28 cellular contexts compared by ENCODE assay signal in the genomic region with DNA sequence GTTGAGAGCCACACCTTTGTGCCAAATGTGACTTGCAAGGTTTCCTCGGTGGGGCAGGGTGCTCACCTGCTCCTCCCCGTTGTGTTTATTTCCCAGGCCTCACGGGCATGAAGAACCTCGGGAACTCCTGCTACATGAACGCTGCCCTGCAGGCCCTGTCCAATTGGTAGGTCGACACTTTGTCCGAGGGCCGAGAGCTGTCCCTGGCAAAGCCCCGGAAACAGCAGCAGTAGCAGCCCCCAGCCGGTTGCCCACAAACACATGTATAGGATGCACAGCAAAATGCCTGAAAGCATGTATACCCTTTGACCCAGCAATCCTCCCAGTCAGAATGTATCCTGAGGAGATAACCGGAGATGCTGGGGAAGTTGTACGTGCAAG. TPM values are rescaled to one million over a fixed set of nuclear protein-coding genes. Genes with fewer than 3 reads are reported as not detected.
DNase-seq lines count a peak whose midpoint lies in the region; ATAC-seq and TF ChIP-seq lines count a peak whose summit lies in the region.
"Had no signal": no experiment of that assay in that cellular context is flagged by ENCODE, and none has a peak within 500 bp of the region (broad histone marks: within the 10 kb centered on the region; RNA-seq: fewer than 3 reads in every experiment).

No MANE protein-coding gene starts in this region.

- intact Hi-C loops in naive thymus-derived CD4-positive, alpha-beta T cell (cut with micrococcal nuclease), result loop anchor here in 1 of 2 donors (10.0 kb wide), 1 partner anchor 237 kb away; the partner anchor contains the start of genes C9orf50 and NTMT1
- intact Hi-C loops in Caco-2 (cut with micrococcal nuclease; ENCODE audit: unreplicated experiment), result no loop called here

- no peak for ATAC-seq in activated T-cell treated with anti-CD3 and anti-CD28 coated beads, Interleukin-2, amount 50 U/mL, for 72 hours (replicated peaks in 1 of 2)
- ATAC-seq in DND-41 (ENCODE audit: insufficient read depth, low read depth) (no peak), GM19467 (IDR thresholded peaks at IDR 0.05; ENCODE audit: unreplicated experiment) (no peak)
- ATAC-seq in activated naive CD4-positive, alpha-beta T cell treated with anti-CD3 and anti-CD28 coated beads, Interleukin-2, amount 50 U/mL, for 72 hours, result no peak
- ATAC-seq in naive thymus-derived CD4-positive, alpha-beta T cell, result no peak
- ATAC-seq: GM23338, mucosa of descending colon, right lobe of liver had no signal

- no peaks in the 10 kb centered on the region for H3K27me3 ChIP-seq in DND-41 (ENCODE audit: insufficient read depth, low read length, poor library complexity)
- H3K27me3 ChIP-seq in naive thymus-derived CD4-positive, alpha-beta T cell (ENCODE audit: control insufficient read depth in 2 of 2, insufficient read depth in 2 of 2, low read length in 2 of 2), result no peaks in the 10 kb centered on the region
- H3K27me3 ChIP-seq in Caco-2 (replicated peaks; ENCODE audit: control insufficient read depth, insufficient read depth, low read length), result no peaks in the 10 kb centered on the region
- H3K27me3 ChIP-seq: cardiac muscle cell, neural progenitor cell, right lobe of liver had no signal

- no peaks in the 10 kb centered on the region for H3K79me2 ChIP-seq in DND-41 (ENCODE audit: insufficient read depth, low read length)

- CTCF ChIA-PET in naive thymus-derived CD4-positive, alpha-beta T cell (lab: Charles Lee), result interaction anchor here (0.5 kb wide), 1 partner anchor 77 kb away, joined by 3 read pairs; no protein-coding TSS in a partner anchor
- CTCF ChIA-PET in Caco-2 (lab: Charles Lee), result no interaction called here

- H3K27me3 Mint-ChIP-seq in activated T-cell treated with anti-CD3 and anti-CD28 coated beads, Interleukin-2, amount 50 U/mL, for 72 hours (ENCODE audit: low read depth), result no peaks in the 10 kb centered on the region
- no peaks in the 10 kb centered on the region for H3K27me3 Mint-ChIP-seq in naive thymus-derived CD4-positive, alpha-beta T cell
- no peaks in the 10 kb centered on the region for H3K27me3 Mint-ChIP-seq in Caco-2 (ENCODE audit: insufficient read depth, unreplicated experiment)
- H3K27me3 Mint-ChIP-seq: dendritic cell treated with granulocyte-macrophage colony-stimulating factor and Interleukin-4, amounts not matched to agents 40 ng/mL and 50 ng/mL, for 4 days had no signal

- TF ChIP-seq CTCF in DND-41 (IDR thresholded peaks at IDR 0.05; ENCODE audit: borderline replicate concordance, extremely low read depth, low read length, poor library complexity, severe bottlenecking) (no peak), Caco-2 (IDR thresholded peaks at IDR 0.05; ENCODE audit: insufficient read depth in 1 of 2, low read depth in 1 of 2, low read length in 1 of 2, severe bottlenecking in 1 of 2, unreplicated experiment in 1 of 2) (no peak)

- H3K9me3 Mint-ChIP-seq in activated T-cell treated with anti-CD3 and anti-CD28 coated beads, Interleukin-2, amount 50 U/mL, for 72 hours, result no peaks in the 10 kb centered on the region
- no peaks in the 10 kb centered on the region for H3K9me3 Mint-ChIP-seq in activated naive CD4-positive, alpha-beta T cell treated with anti-CD3 and anti-CD28 coated beads, Interleukin-2, amount 50 U/mL, for 72 hours
- H3K9me3 Mint-ChIP-seq in naive thymus-derived CD4-positive, alpha-beta T cell, result no peaks in the 10 kb centered on the region
- no peaks in the 10 kb centered on the region for H3K9me3 Mint-ChIP-seq in Caco-2 (ENCODE audit: unreplicated experiment)
- H3K9me3 Mint-ChIP-seq: dendritic cell treated with granulocyte-macrophage colony-stimulating factor and Interleukin-4, amounts not matched to agents 40 ng/mL and 50 ng/mL, for 4 days; GM23338; neural progenitor cell had no signal

- H3K36me3 Mint-ChIP-seq in activated T-cell treated with anti-CD3 and anti-CD28 coated beads, Interleukin-2, amount 50 U/mL, for 72 hours (ENCODE audit: insufficient read depth in 2 of 2), result peaks cover 17 to 33% of the 10 kb centered on the region in 2 donors
- H3K36me3 Mint-ChIP-seq in activated naive CD4-positive, alpha-beta T cell treated with anti-CD3 and anti-CD28 coated beads, Interleukin-2, amount 50 U/mL, for 72 hours, result peaks cover 31 to 34% of the 10 kb centered on the region in 2 donors
- peaks cover 15 to 50% (median 26%) of the 10 kb centered on the region in 5 donors for H3K36me3 Mint-ChIP-seq in naive thymus-derived CD4-positive, alpha-beta T cell
- peaks cover 11% of the 10 kb centered on the region for H3K36me3 Mint-ChIP-seq in Caco-2 (ENCODE audit: insufficient read depth, unreplicated experiment)

- H3K4me3 ChIP-seq in DND-41 (ENCODE audit: low read depth in 1 of 2, low read length in 2 of 2) (no peak overlapping the region), Caco-2 (ENCODE audit: low read depth, low read length) (no peak overlapping the region)
- H3K4me3 ChIP-seq in naive thymus-derived CD4-positive, alpha-beta T cell (ENCODE audit: low read length), result no peak overlapping the region
- H3K4me3 ChIP-seq: cardiac muscle cell, GM23338, lung, mucosa of descending colon, neural progenitor cell, right lobe of liver, SK-N-MC had no signal

- peaks cover 64% of the 10 kb centered on the region for H3K4me1 Mint-ChIP-seq in activated T-cell treated with anti-CD3 and anti-CD28 coated beads, Interleukin-2, amount 50 U/mL, for 72 hours (ENCODE audit: low read depth)
- peaks cover 32 to 65% (median 55%) of the 10 kb centered on the region in 7 donors for H3K4me1 Mint-ChIP-seq in naive thymus-derived CD4-positive, alpha-beta T cell
- no peaks in the 10 kb centered on the region for H3K4me1 Mint-ChIP-seq in Caco-2 (ENCODE audit: low read depth, unreplicated experiment)
- H3K4me1 Mint-ChIP-seq: GM23338, neural progenitor cell had no signal

- H3K36me3 ChIP-seq in DND-41 (ENCODE audit: insufficient read depth, low read length) (peaks cover 51% of the 10 kb centered on the region), Caco-2 (ENCODE audit: control insufficient read depth, insufficient read depth, low read length) (no peaks in the 10 kb centered on the region)
- H3K36me3 ChIP-seq in naive thymus-derived CD4-positive, alpha-beta T cell (ENCODE audit: control insufficient read depth in 2 of 3, insufficient read depth in 3 of 3, low read length in 3 of 3), result peaks cover 15 to 48% (median 44%) of the 10 kb centered on the region in 3 experiments
- H3K36me3 ChIP-seq: neural progenitor cell had no signal

- H3K4me1 ChIP-seq in DND-41 (ENCODE audit: insufficient read depth, low read length) (peaks cover 46% of the 10 kb centered on the region), Caco-2 (no peaks in the 10 kb centered on the region)
- peaks cover 39 to 67% of the 10 kb centered on the region in 2 donors for H3K4me1 ChIP-seq in naive thymus-derived CD4-positive, alpha-beta T cell (ENCODE audit: control insufficient read depth in 2 of 2, insufficient read depth in 2 of 2, low read length in 2 of 2)
- H3K4me1 ChIP-seq: neural progenitor cell, right lobe of liver had no signal

- no peaks in the 10 kb centered on the region for H4K20me1 ChIP-seq in DND-41 (ENCODE audit: insufficient read depth, low read length)

- POLR2A ChIA-PET in naive thymus-derived CD4-positive, alpha-beta T cell (lab: Charles Lee), result interaction anchor here (1.8 to 14.7 kb wide), 3 partner anchors 10 to 28 kb away, joined by 11 to 202 read pairs (median 162); partner anchors contain the start of genes C9orf78 and USP20
- POLR2A ChIA-PET in Caco-2 (lab: Charles Lee), result no interaction called here

- no peak overlapping the region for H2AFZ ChIP-seq in DND-41 (ENCODE audit: low read depth, low read length)
- H2AFZ ChIP-seq: GM23338, neural progenitor cell had no signal

- BruUV-seq in Caco-2 (replicated peaks; lab: Mats Ljungman, UMichigan), result no TSS peak

- DNase-seq in activated T-cell treated with anti-CD3 and anti-CD28 coated beads, Interleukin-2, amount 50 U/mL, for 72 hours, result no peak
- no peak for DNase-seq in activated T-cell treated with anti-CD3 and anti-CD28 coated beads for 4 hours
- DNase-seq in DND-41, result no peak
- DNase-seq in activated naive CD4-positive, alpha-beta T cell treated with anti-CD3 and anti-CD28 coated beads, Interleukin-2, amount 50 U/mL, for 72 hours (ENCODE audit: low spot score in 2 of 2), result no peak
- DNase-seq in naive thymus-derived CD4-positive, alpha-beta T cell, result no peak
- DNase-seq in stimulated activated CD4-positive, alpha-beta T cell treated with anti-CD3 and anti-CD28 coated beads, Interleukin-4, amount 100 ng/mL, for 24 hours, result no peak
- DNase-seq in Caco-2, result no peak
- DNase-seq: activated effector memory CD4-positive, alpha-beta T cell treated with anti-CD3 and anti-CD28 coated beads, Interleukin-2, amount 50 U/mL, for 16 hours; aorta; C1 segment of cervical spinal cord; IMR-90; kidney glomerular epithelial cell; mucosa of descending colon; NCI-H1092 treated with DMSO at 0.1 percent for 48 hours; NCI-H2029 treated with DMSO at 0.1 percent for 48 hours; NCI-H226; NCI-H748 treated with DMSO at 0.1 percent for 48 hours; right lobe of liver; stimulated activated CD4-positive, alpha-beta T cell treated with anti-CD3 and anti-CD28 coated beads, Interleukin-12 subunit alpha, Interleukin-12 subunit beta, amount 100 ng/mL, for 4 hours; stimulated activated CD4-positive, alpha-beta T cell treated with anti-CD3 and anti-CD28 coated beads, Interleukin-4, amount 100 ng/mL, for 4 hours; T-helper 9 cell had no signal

- H3K27ac ChIP-seq in DND-41 (ENCODE audit: low read length), result peak overlapping the region; percentile 50
- peak overlapping the region; percentile 50 for H3K27ac ChIP-seq in naive thymus-derived CD4-positive, alpha-beta T cell (ENCODE audit: low read depth, low read length)
- H3K27ac ChIP-seq: cardiac muscle cell, neural progenitor cell, right lobe of liver, SK-N-MC had no signal

- H3K4me2 ChIP-seq in DND-41 (ENCODE audit: insufficient read depth, low read length), result no peak overlapping the region
- H3K4me2 ChIP-seq: GM23338, neural progenitor cell had no signal

- peak overlapping the region; percentile 70 to 80 for H3K4me3 Mint-ChIP-seq in activated T-cell treated with anti-CD3 and anti-CD28 coated beads, Interleukin-2, amount 50 U/mL, for 72 hours
- H3K4me3 Mint-ChIP-seq in naive thymus-derived CD4-positive, alpha-beta T cell, result peak overlapping the region in 8 of 10 donors; percentile 29 to 78 (median 41)
- no peak overlapping the region for H3K4me3 Mint-ChIP-seq in Caco-2 (ENCODE audit: unreplicated experiment)
- H3K4me3 Mint-ChIP-seq: dendritic cell treated with granulocyte-macrophage colony-stimulating factor and Interleukin-4, amounts not matched to agents 40 ng/mL and 50 ng/mL, for 4 days; GM23338; neural progenitor cell had no signal

- H3K9me3 ChIP-seq in DND-41 (ENCODE audit: insufficient read depth, low read length, severe bottlenecking) (no peaks in the 10 kb centered on the region), Caco-2 (no peaks in the 10 kb centered on the region)
- no peaks in the 10 kb centered on the region for H3K9me3 ChIP-seq in naive thymus-derived CD4-positive, alpha-beta T cell (ENCODE audit: control insufficient read depth in 2 of 3, low read length in 3 of 3)
- H3K9me3 ChIP-seq: mucosa of descending colon, right lobe of liver had no signal

- H3K9ac ChIP-seq in DND-41 (ENCODE audit: low read depth, low read length), result no peak overlapping the region
- H3K9ac ChIP-seq: neural progenitor cell had no signal

- H3K27ac Mint-ChIP-seq in activated T-cell treated with anti-CD3 and anti-CD28 coated beads, Interleukin-2, amount 50 U/mL, for 72 hours, result no peak overlapping the region
- peak overlapping the region; percentile 34 to 85 for H3K27ac Mint-ChIP-seq in activated naive CD4-positive, alpha-beta T cell treated with anti-CD3 and anti-CD28 coated beads, Interleukin-2, amount 50 U/mL, for 72 hours
- H3K27ac Mint-ChIP-seq in naive thymus-derived CD4-positive, alpha-beta T cell, result peak overlapping the region; percentile 69 to 95 (median 87)
- no peak overlapping the region for H3K27ac Mint-ChIP-seq in Caco-2 (ENCODE audit: unreplicated experiment)
- H3K27ac Mint-ChIP-seq: dendritic cell treated with granulocyte-macrophage colony-stimulating factor and Interleukin-4, amounts not matched to agents 40 ng/mL and 50 ng/mL, for 4 days; GM23338; neural progenitor cell had no signal

RNA-seq across cellular contexts. Expression of gene USP20, which starts 26.2 kb away (rescaled TPM):
- 10 to 100 TPM; 74.4 to 77.9 TPM for total RNA-seq in activated T-cell treated with anti-CD3 and anti-CD28 coated beads, Interleukin-2, amount 50 U/mL, for 72 hours
- total RNA-seq in activated naive CD4-positive, alpha-beta T cell treated with anti-CD3 and anti-CD28 coated beads, Interleukin-2, amount 50 U/mL, for 72 hours, result 10 to 100 TPM; 50.7 to 58.5 TPM
- 100 to 1,000 TPM in 3 of 5 experiments, 10 to 100 TPM in 2; 94.9 to 156 (median 118) TPM for total RNA-seq in naive thymus-derived CD4-positive, alpha-beta T cell
- polyA plus RNA-seq in naive thymus-derived CD4-positive, alpha-beta T cell, result 10 to 100 TPM; 41.0 to 87.2 TPM
- 13.9 and 16.5 TPM in 2 replicates for total RNA-seq in Caco-2 (2022)

RNA-seq across cellular contexts. Expression of gene C9orf78, which starts 26.4 kb away (rescaled TPM):
- total RNA-seq in activated T-cell treated with anti-CD3 and anti-CD28 coated beads, Interleukin-2, amount 50 U/mL, for 72 hours, result 10 to 100 TPM; 44.6 to 51.7 TPM
- 10 to 100 TPM; 43.9 to 58.4 TPM for total RNA-seq in activated naive CD4-positive, alpha-beta T cell treated with anti-CD3 and anti-CD28 coated beads, Interleukin-2, amount 50 U/mL, for 72 hours
- total RNA-seq in naive thymus-derived CD4-positive, alpha-beta T cell, result 100 to 1,000 TPM in 2 of 5 experiments, 10 to 100 TPM in 3; 66.2 to 118 (median 95.8) TPM
- 100 to 1,000 TPM; 175 to 234 TPM for polyA plus RNA-seq in naive thymus-derived CD4-positive, alpha-beta T cell
- total RNA-seq in Caco-2 (2022), result 38.3 and 44.1 TPM in 2 replicates

RNA-seq across cellular contexts. Expression of gene TOR1A, which starts 37.5 kb away (rescaled TPM):
- 10 to 100 TPM; 47.0 to 49.3 TPM for total RNA-seq in activated T-cell treated with anti-CD3 and anti-CD28 coated beads, Interleukin-2, amount 50 U/mL, for 72 hours
- total RNA-seq in activated naive CD4-positive, alpha-beta T cell treated with anti-CD3 and anti-CD28 coated beads, Interleukin-2, amount 50 U/mL, for 72 hours, result 10 to 100 TPM; 33.4 to 48.6 TPM
- total RNA-seq in naive thymus-derived CD4-positive, alpha-beta T cell, result 10 to 100 TPM; 13.8 to 52.9 (median 34.7) TPM
- 10 to 100 TPM; 48.9 to 68.2 TPM for polyA plus RNA-seq in naive thymus-derived CD4-positive, alpha-beta T cell
- 31.8 and 32.2 TPM in 2 replicates for total RNA-seq in Caco-2 (2022)

RNA-seq across cellular contexts. Expression of gene TOR1B, which starts 58.5 kb away (rescaled TPM):
- 10 to 100 TPM; 19.9 to 32.0 TPM for total RNA-seq in activated T-cell treated with anti-CD3 and anti-CD28 coated beads, Interleukin-2, amount 50 U/mL, for 72 hours
- total RNA-seq in activated naive CD4-positive, alpha-beta T cell treated with anti-CD3 and anti-CD28 coated beads, Interleukin-2, amount 50 U/mL, for 72 hours, result 10 to 100 TPM; 17.2 to 29.7 TPM
- total RNA-seq in naive thymus-derived CD4-positive, alpha-beta T cell, result 10 to 100 TPM; 16.2 to 30.9 (median 23.9) TPM
- 10 to 100 TPM; 10.9 to 21.7 TPM for polyA plus RNA-seq in naive thymus-derived CD4-positive, alpha-beta T cell
- total RNA-seq in Caco-2 (2022), result 22.8 and 28.0 TPM in 2 replicates

Comparison
In these comparisons a context has a peak if more than half of its experiments do, and no peak if none do; other contexts are left out.
1. H3K27ac Mint-ChIP-seq: peak in activated naive CD4-positive, alpha-beta T cell treated with anti-CD3 and anti-CD28 coated beads, Interleukin-2, amount 50 U/mL, for 72 hours (2 of 2) and naive thymus-derived CD4-positive, alpha-beta T cell (9 of 9); none in activated T-cell treated with anti-CD3 and anti-CD28 coated beads, Interleukin-2, amount 50 U/mL, for 72 hours (single experiment) and Caco-2 (single experiment).